ENCODE assay signal across 13 cellular contexts in the genomic region with DNA sequence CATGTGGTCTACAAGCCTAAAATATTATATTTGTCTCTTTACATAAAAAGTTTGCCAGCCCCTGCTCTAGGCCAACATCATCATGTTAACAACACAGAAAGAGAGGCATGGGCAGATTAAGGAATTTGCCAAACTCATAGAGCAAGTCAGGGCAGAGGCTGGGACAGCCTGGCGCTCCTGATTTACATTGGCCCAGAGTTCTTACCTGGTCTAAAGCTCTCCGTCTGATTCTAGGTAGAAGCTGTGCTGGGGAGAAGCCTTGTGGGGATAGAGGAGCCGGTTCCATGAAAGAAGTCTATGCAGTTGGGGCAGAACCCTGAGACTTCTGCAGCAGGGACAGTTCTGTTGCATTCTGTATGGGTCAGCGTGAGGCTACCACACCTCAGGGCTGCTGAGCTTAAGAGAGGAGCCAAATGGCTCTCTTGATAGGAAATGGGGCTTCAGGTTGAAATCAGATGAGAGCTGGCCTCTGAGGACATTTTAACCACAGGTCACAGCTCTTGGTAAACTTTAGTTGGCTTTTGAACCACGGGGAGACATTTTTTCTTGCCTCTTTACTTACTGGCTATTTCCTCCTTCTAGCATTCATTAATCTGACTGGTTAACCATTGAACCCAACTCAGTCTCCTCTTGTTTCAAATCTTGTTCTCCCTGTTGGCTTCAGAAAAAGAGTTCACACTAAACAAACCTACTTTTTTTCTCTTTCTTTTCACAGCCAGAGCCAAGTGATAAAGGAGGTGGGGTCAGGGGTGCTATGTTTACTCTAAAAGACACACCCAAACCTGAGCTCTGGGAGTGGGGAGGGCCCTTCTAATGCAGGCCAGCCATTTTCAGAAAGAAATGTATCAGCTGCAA.
DNase-seq lines count a peak whose midpoint lies in the region; ATAC-seq, FAIRE-seq and TF ChIP-seq lines count a peak whose summit lies in the region.
"Had no signal": no experiment of that assay in that cellular context is flagged by ENCODE, and none has a peak within 500 bp of the region (broad histone marks: within the 10 kb centered on the region; RNA-seq: fewer than 3 reads in every experiment).

No MANE protein-coding gene starts in this region.

- BruUV-seq in K562 (replicated peaks; lab: Mats Ljungman, UMichigan), result no TSS peak

- peak overlapping the region; percentile 66 to 80; a peak in 3 of 4 replicates for H3K9ac ChIP-seq in K562 (ENCODE audit: insufficient read depth in 1 of 2, low read depth in 2 of 2, low read length in 2 of 2)

- peaks cover 21 to 54% of the 10 kb centered on the region in 2 experiments for H3K4me1 ChIP-seq in K562 (replicated peaks in 1 of 2; ENCODE audit: control insufficient read depth in 2 of 2, insufficient read depth in 2 of 2, low read length in 2 of 2)
- H3K4me1 ChIP-seq in muscle layer of duodenum (ENCODE audit: control insufficient read depth in 1 of 2, insufficient read depth in 2 of 2, low read length in 2 of 2), result peaks cover 0 to 9% of the 10 kb centered on the region in 2 donors

- no peak for TF ChIP-seq POLR2A in K562 (conservative IDR thresholded peaks at IDR 0.05)

- no peaks in the 10 kb centered on the region for H3K9me1 ChIP-seq in K562 (ENCODE audit: control insufficient read depth, insufficient read depth, low read length)

- FAIRE-seq in K562 (lab: Jason Lieb, UNC), result peak; percentile 29
- FAIRE-seq: GM12891 had no signal

- CTCF ChIA-PET in K562 (lab: Yijun Ruan, JAX; ENCODE audit: low intra/inter-chr PET ratio), result interaction anchor here (0.5 kb wide), 1 partner anchor 27 kb away, joined by 3 read pairs; no protein-coding TSS in a partner anchor

- peaks cover 13% of the 10 kb centered on the region for H3K9me3 ChIP-seq in K562 (replicated peaks; ENCODE audit: control insufficient read depth, insufficient read depth, low read depth, low read length)
- H3K9me3 ChIP-seq in muscle layer of duodenum (ENCODE audit: control insufficient read depth in 1 of 2, low read length in 2 of 2), result no peaks in the 10 kb centered on the region

- H3K27me3 ChIP-seq in K562 (ENCODE audit: control insufficient read depth in 2 of 2, insufficient read depth in 2 of 2, low read length in 2 of 2) (no peaks in the 10 kb centered on the region), muscle layer of duodenum (ENCODE audit: low read depth, low read length) (no peaks in the 10 kb centered on the region)

- H4K20me1 ChIP-seq in K562 (replicated peaks; ENCODE audit: control insufficient read depth, insufficient read depth, low read length), result no peaks in the 10 kb centered on the region

- DNase-seq in K562 (ENCODE audit: extremely low read depth in 1 of 4, low spot score in 3 of 4) (peak; percentile 74 to 86 (median 80)), superior temporal gyrus (ENCODE audit: extremely low spot score) (no peak), NCI-H2227 (lab: John Stamatoyannopoulos, UW; ENCODE audit: unreplicated experiment) (no peak), Kasumi-1 (lab: John Stamatoyannopoulos, UW) (no peak)
- DNase-seq: activated CD4-positive, alpha-beta T cell treated with anti-CD3 and anti-CD28 coated beads for 48 hours; CD4-positive, CD25-positive, alpha-beta regulatory T cell; midbrain; RPMI8226 had no signal

- H3K4me2 ChIP-seq in K562 (ENCODE audit: insufficient read depth, low read length), result peak overlapping the region; percentile 89

- TF ChIP-seq CTCF in K562 (IDR thresholded peaks at IDR 0.05 in 2 of 3, conservative IDR thresholded peaks at IDR 0.05 in 1 of 3; ENCODE audit: insufficient read depth in 2 of 3, low read depth in 1 of 3, low read length in 3 of 3), result no peak

- peak overlapping the region; percentile 95 for H3K27ac ChIP-seq in K562 (ENCODE audit: extremely low read depth, low read depth, low read length)
- H3K27ac ChIP-seq in muscle layer of duodenum (ENCODE audit: low read length), result peak overlapping the region; percentile 81

- H2AFZ ChIP-seq in K562 (ENCODE audit: low read depth, low read length), result peak overlapping the region; percentile 94

- H3K36me3 ChIP-seq in K562 (ENCODE audit: control insufficient read depth, insufficient read depth, low read length) (peaks cover 5% of the 10 kb centered on the region; the same call in 2 of the 3 replicates), muscle layer of duodenum (ENCODE audit: control insufficient read depth in 1 of 2, insufficient read depth in 2 of 2, low read length in 2 of 2) (no peaks in the 10 kb centered on the region)

- 21% methylated on average over 5 of the region's 5 CpGs for WGBS in K562 (ENCODE audit: insufficient coverage, low coverage, missing lambda C conversion rate)

- POLR2A ChIA-PET in K562 (lab: Yijun Ruan, JAX), result interaction anchor here (0.6 to 3.7 kb wide), 15 partner anchors 8 to 451 kb away, joined by 3 to 15 read pairs (median 4); partner anchors contain the start of gene HES1

- TF ChIP-seq RAD21 in K562 (CRISPR knock-in tag; conservative IDR thresholded peaks at IDR 0.05 in 1 of 2, IDR thresholded peaks at IDR 0.05 in 1 of 2), result no peak

- in situ Hi-C loops in K562 (cut with MboI), result no loop called here

- ATAC-seq in GM18909 (IDR thresholded peaks at IDR 0.05; ENCODE audit: poor library complexity, unreplicated experiment) (peak; percentile 73), HG02981 (IDR thresholded peaks at IDR 0.05; ENCODE audit: unreplicated experiment) (peak; percentile 62), K562 (peak; percentile 73), HG02571 (IDR thresholded peaks at IDR 0.05; ENCODE audit: unreplicated experiment) (no peak)

- H3K4me3 ChIP-seq in K562, result no peak overlapping the region
- no peak overlapping the region for H3K4me3 ChIP-seq in muscle layer of duodenum (ENCODE audit: low read depth in 1 of 2, low read length in 2 of 2)

- no peak for TF ChIP-seq EP300 in K562 (IDR thresholded peaks at IDR 0.05; ENCODE audit: low read length)

- peaks cover 7% of the 10 kb centered on the region; the same call in 2 of the 3 replicates for H3K79me2 ChIP-seq in K562 (ENCODE audit: control insufficient read depth, insufficient read depth, low read length)

- intact Hi-C loops in K562 (cut with micrococcal nuclease), result loop anchor here (1.0 to 5.0 kb wide), 3 partner anchors 10 to 291 kb away; no protein-coding TSS in a partner anchor

TF ChIP-seq in K562, 482 proteins besides CTCF, POLR2A, EP300 and RAD21 (continues in another document):
- no peak for TF ChIP-seq ZNF282 (CRISPR knock-in tag; IDR thresholded peaks at IDR 0.05)
- no peak for TF ChIP-seq MCM5 (IDR thresholded peaks at IDR 0.05; ENCODE audit: low read depth)
- TF ChIP-seq MBD2 (IDR thresholded peaks at IDR 0.05; ENCODE audit: borderline replicate concordance, low read depth), result no peak
- TF ChIP-seq ZBTB11 (CRISPR knock-in tag; IDR thresholded peaks at IDR 0.05), result peak in 1 of 3 experiments; percentile 27; a peak in 1 of 6 replicates
- no peak for TF ChIP-seq SETDB1 (IDR thresholded peaks at IDR 0.05; ENCODE audit: low read length)
- no peak for TF ChIP-seq ZNF79 (CRISPR knock-in tag; IDR thresholded peaks at IDR 0.05; ENCODE audit: low read depth)
- no peak for TF ChIP-seq SMAD1 (IDR thresholded peaks at IDR 0.05; ENCODE audit: low read depth, low read length, partially characterized antibody)
- no peak for TF ChIP-seq ZNF696 (CRISPR knock-in tag; conservative IDR thresholded peaks at IDR 0.05)
- TF ChIP-seq FOXA1 (IDR thresholded peaks at IDR 0.05; ENCODE audit: borderline replicate concordance), result peak; percentile 21; the same call in 1 of the 2 replicates
- TF ChIP-seq E4F1 (CRISPR knock-in tag; IDR thresholded peaks at IDR 0.05; ENCODE audit: borderline replicate concordance), result no peak

Comparison
In these comparisons a context has a peak if more than half of its experiments do, and no peak if none do; other contexts are left out.
1. DNase-seq: peak in K562 (4 of 4); none in superior temporal gyrus (single experiment), NCI-H2227 (single experiment) and Kasumi-1 (0 of 2).